Comparison of ENCODE assay signal across 21 cellular contexts in genomic region chr5:73844165-73844564, GRCh38.
"Had no signal": no experiment of that assay in that cellular context is flagged by ENCODE, and none has a peak within 500 bp of the region (broad histone marks: within the 10 kb centered on the region; RNA-seq: fewer than 3 reads in every experiment).

No MANE protein-coding gene starts in this region.

- H3K27me3 ChIP-seq: SJSA1 had no signal

- H3K4me2 ChIP-seq: KMS-11 had no signal

- H3K36me3 Mint-ChIP-seq: IgD-negative memory B cell, T-cell had no signal

- H3K27ac ChIP-seq: HL-60, KMS-11, SJSA1, SK-N-MC had no signal

- H3K4me1 Mint-ChIP-seq: T-cell had no signal

- H3K4me3 Mint-ChIP-seq: IgD-negative memory B cell, T-cell had no signal

- H3K9ac ChIP-seq: KMS-11 had no signal

- H3K27ac Mint-ChIP-seq: IgD-negative memory B cell, T-cell had no signal

- DNase-seq: Kasumi-1, NCI-H1092 treated with DMSO at 0.1 percent for 48 hours, NCI-H1436, NCI-H187, NCI-H2029, NCI-H2081 treated with DMSO at 0.1 percent for 48 hours, NCI-H2227 treated with DMSO at 0.1 percent for 48 hours, NCI-H524, NCI-H526 treated with DMSO at 0.1 percent for 48 hours, NCI-H748 treated with DMSO at 0.1 percent for 48 hours, Right ventricle myocardium superior, RPMI8226, SIG-M5, SW 1271, T-cell had no signal

- H3K4me3 ChIP-seq: K562, SJSA1, SK-N-MC had no signal

- H3K9me3 ChIP-seq: SJSA1 had no signal

- H3K9me3 Mint-ChIP-seq: IgD-negative memory B cell, T-cell had no signal

- ATAC-seq: K562, T-cell had no signal
